Comparison of ENCODE assay signal across 16 cellular contexts in genomic region chr4:176894498-176894897, GRCh38.
DNase-seq lines count a peak whose midpoint lies in the region; ATAC-seq, FAIRE-seq and TF ChIP-seq lines count a peak whose summit lies in the region.
"Had no signal": no experiment of that assay in that cellular context is flagged by ENCODE, and none has a peak within 500 bp of the region (broad histone marks: within the 10 kb centered on the region; RNA-seq: fewer than 3 reads in every experiment).

No MANE protein-coding gene starts in this region.

- H3K4me1 Mint-ChIP-seq in activated CD8-positive, alpha-beta T cell treated with anti-CD3 and anti-CD28 coated beads, Interleukin-2, amount 10 ng/mL, durations not matched to agents 7 days and 5 days (ENCODE audit: low read depth): no peaks in the 10 kb centered on the region
- H3K4me1 Mint-ChIP-seq in T-helper 17 cell: no peaks in the 10 kb centered on the region
- H3K4me1 Mint-ChIP-seq: CD14-positive monocyte, GM23338, IgD-negative memory B cell had no signal

- no peak overlapping the region for H3K4ac ChIP-seq in IMR-90 (ENCODE audit: low read depth, low read length)

- H3K18ac ChIP-seq in IMR-90 (ENCODE audit: low read depth, low read length): no peak overlapping the region

- intact Hi-C loops in IMR-90 (cut with micrococcal nuclease) (no loop called here), HepG2 (cut with micrococcal nuclease; ENCODE audit: unreplicated experiment) (no loop called here)

- DNase-seq in IMR-90: no peak
- DNase-seq in HepG2 (ENCODE audit: low spot score): peak; percentile 12
- no peak for DNase-seq in activated CD8-positive, alpha-beta T cell treated with anti-CD3 and anti-CD28 coated beads, Interleukin-2, amount 10 ng/mL, durations not matched to agents 7 days and 5 days
- no peak for DNase-seq in T-helper 17 cell
- no peak for DNase-seq in NCI-H446 treated with DMSO at 0.1 percent for 48 hours (lab: John Stamatoyannopoulos, UW)
- DNase-seq: CD8-positive, alpha-beta T cell; COR-L47; GF-D8; H7; KG1 had no signal

- H4K8ac ChIP-seq in IMR-90 (ENCODE audit: low read depth in 2 of 2, low read length in 2 of 2): no peak overlapping the region

- CTCF ChIA-PET in IMR-90 (lab: Yijun Ruan, JAX) (interaction anchor here (1.9 kb wide), 1 partner anchor 153 kb away, joined by 5 read pairs; no protein-coding TSS in a partner anchor), HepG2 (lab: Yijun Ruan, JAX; ENCODE audit: low intra/inter-chr PET ratio, low total read pairs) (no interaction called here)
- CTCF ChIA-PET in activated CD8-positive, alpha-beta T cell treated with anti-CD3 and anti-CD28 coated beads, Interleukin-2, amount 10 ng/mL, durations not matched to agents 7 days and 5 days (lab: Charles Lee): no interaction called here

- no peak for TF ChIP-seq CTCF in IMR-90 (conservative IDR thresholded peaks at IDR 0.05; ENCODE audit: low read depth, low read length)
- TF ChIP-seq CTCF in HepG2 (CRISPR knock-in tag; IDR thresholded peaks at IDR 0.05): no peak

- H3K4me2 ChIP-seq in IMR-90 (ENCODE audit: low read depth, low read length): no peak overlapping the region
- H3K4me2 ChIP-seq in HepG2 (ENCODE audit: low read depth, low read length): no peak overlapping the region
- H3K4me2 ChIP-seq: GM23338 had no signal

- no peak overlapping the region; the same call in 1 of the 2 replicates for H2BK120ac ChIP-seq in IMR-90 (ENCODE audit: low read depth, low read length)

- dilution Hi-C loops in IMR-90 (cut with HindIII; ENCODE audit: low sequenced_read_pairs, unreplicated experiment): no loop called here

- WGBS in IMR-90 (ENCODE audit: extremely low coverage in 2 of 2, insufficient read length in 1 of 2), 2 experiments: no CpG with 5 or more reads among the region's 3 CpGs
- 3% methylated on average over 3 of the region's 3 CpGs for WGBS in HepG2 (ENCODE audit: low lambda C conversion rate)

- no peaks in the 10 kb centered on the region for H3K9me1 ChIP-seq in IMR-90 (ENCODE audit: insufficient read depth, low read length)

- POLR2A ChIA-PET in IMR-90 (lab: Charles Lee; ENCODE audit: unreplicated experiment) (no interaction called here), HepG2 (lab: Yijun Ruan, JAX) (no interaction called here)
- POLR2A ChIA-PET in activated CD8-positive, alpha-beta T cell treated with anti-CD3 and anti-CD28 coated beads, Interleukin-2, amount 10 ng/mL, durations not matched to agents 7 days and 5 days (lab: Charles Lee): no interaction called here

- peaks cover 20% of the 10 kb centered on the region for H3K27me3 Mint-ChIP-seq in activated CD8-positive, alpha-beta T cell treated with anti-CD3 and anti-CD28 coated beads, Interleukin-2, amount 10 ng/mL, durations not matched to agents 7 days and 5 days (ENCODE audit: low read depth)
- H3K27me3 Mint-ChIP-seq in T-helper 17 cell: no peaks in the 10 kb centered on the region
- H3K27me3 Mint-ChIP-seq: IgD-negative memory B cell had no signal

- no peaks in the 10 kb centered on the region for H3K27me3 ChIP-seq in IMR-90 (ENCODE audit: control insufficient read depth, insufficient read depth, low read length)
- no peaks in the 10 kb centered on the region for H3K27me3 ChIP-seq in HepG2 (ENCODE audit: control insufficient read depth in 1 of 2, insufficient read depth in 2 of 2, low read length in 2 of 2)

- H2AK5ac ChIP-seq in IMR-90 (ENCODE audit: low read depth, low read length): no peak overlapping the region

- H3K23ac ChIP-seq in IMR-90 (ENCODE audit: low read depth, low read length): no peak overlapping the region

- TF ChIP-seq EP300 in HepG2 (IDR thresholded peaks at IDR 0.05; ENCODE audit: low read depth in 2 of 2, low read length in 2 of 2) (no peak), HepG2 (CRISPR knock-in tag; IDR thresholded peaks at IDR 0.05; ENCODE audit: borderline replicate concordance) (no peak)

- H3K56ac ChIP-seq in IMR-90 (ENCODE audit: extremely low read depth, insufficient read depth, low read length): no peak overlapping the region

- no TSS peak for BruUV-seq in IMR-90 (replicated peaks; lab: Mats Ljungman, UMichigan)
- BruUV-seq in HepG2 (replicated peaks; lab: Mats Ljungman, UMichigan): no TSS peak

- no peak for TF ChIP-seq POLR2A in IMR-90 (IDR thresholded peaks at IDR 0.05; ENCODE audit: low read depth, low read length)
- TF ChIP-seq POLR2A in HepG2 (IDR thresholded peaks at IDR 0.05; ENCODE audit: insufficient read depth in 1 of 2, low read depth in 2 of 2, low read length in 2 of 2): no peak

- H3K36me3 ChIP-seq in IMR-90 (ENCODE audit: control insufficient read depth, insufficient read depth, low read length) (no peaks in the 10 kb centered on the region), HepG2 (replicated peaks in 1 of 2; ENCODE audit: control insufficient read depth in 1 of 2, insufficient read depth in 2 of 2, low read length in 2 of 2) (no peaks in the 10 kb centered on the region)

- H3K79me1 ChIP-seq in IMR-90 (ENCODE audit: low read depth in 1 of 2, low read length in 2 of 2): no peaks in the 10 kb centered on the region

- H2AK9ac ChIP-seq in IMR-90 (replicated peaks; ENCODE audit: low read depth, low read length, poor library complexity): no peak overlapping the region

- TF ChIP-seq RAD21 in IMR-90 (IDR thresholded peaks at IDR 0.05; ENCODE audit: low read length) (no peak), HepG2 (CRISPR knock-in tag; IDR thresholded peaks at IDR 0.05) (no peak)

- peak overlapping the region; percentile 10; the same call in 1 of the 2 replicates for H3K14ac ChIP-seq in IMR-90 (replicated peaks; ENCODE audit: low read depth, low read length)

- H3K4me3 Mint-ChIP-seq in activated CD8-positive, alpha-beta T cell treated with anti-CD3 and anti-CD28 coated beads, Interleukin-2, amount 10 ng/mL, durations not matched to agents 7 days and 5 days: no peak overlapping the region
- H3K4me3 Mint-ChIP-seq in T-helper 17 cell: no peak overlapping the region
- H3K4me3 Mint-ChIP-seq: CD14-positive monocyte; CD8-positive, alpha-beta T cell; GM23338; IgD-negative memory B cell had no signal

- ATAC-seq in IMR-90 (ENCODE audit: low read depth): no peak
- ATAC-seq in SK-N-SH treated with all-trans-retinoic acid at 6 μM for 48 hours: peak; percentile 28
- ATAC-seq in HepG2: peak; percentile 87
- no peak for ATAC-seq in activated CD8-positive, alpha-beta T cell treated with anti-CD3 and anti-CD28 coated beads, Interleukin-2, amount 10 ng/mL, durations not matched to agents 7 days and 5 days
- no peak for ATAC-seq in GM19324 (IDR thresholded peaks at IDR 0.05; ENCODE audit: low FRiP score, unreplicated experiment)
- no peak for ATAC-seq in T-helper 17 cell
- ATAC-seq: CD8-positive, alpha-beta T cell; GM23338 had no signal

- no peak overlapping the region for H3K27ac Mint-ChIP-seq in activated CD8-positive, alpha-beta T cell treated with anti-CD3 and anti-CD28 coated beads, Interleukin-2, amount 10 ng/mL, durations not matched to agents 7 days and 5 days
- H3K27ac Mint-ChIP-seq in T-helper 17 cell: no peak overlapping the region
- H3K27ac Mint-ChIP-seq: CD14-positive monocyte; CD8-positive, alpha-beta T cell; GM23338; IgD-negative memory B cell had no signal

- H4K5ac ChIP-seq in IMR-90 (ENCODE audit: low read depth, low read length): no peak overlapping the region

- H3K9me3 ChIP-seq in IMR-90 (ENCODE audit: control insufficient read depth, insufficient read depth, low read length) (no peaks in the 10 kb centered on the region), HepG2 (ENCODE audit: low read length) (no peaks in the 10 kb centered on the region), T-helper 17 cell (ENCODE audit: control insufficient read depth, low read length, poor library complexity, severe bottlenecking) (no peaks in the 10 kb centered on the region)

- no peaks in the 10 kb centered on the region for H3K79me2 ChIP-seq in HepG2 (ENCODE audit: insufficient read depth, low read length)

- H4K20me1 ChIP-seq in IMR-90 (ENCODE audit: insufficient read depth, low read length): no peaks in the 10 kb centered on the region
- no peaks in the 10 kb centered on the region for H4K20me1 ChIP-seq in HepG2 (ENCODE audit: insufficient read depth, low read length)

- H2BK15ac ChIP-seq in IMR-90 (ENCODE audit: low read depth, low read length): no peak overlapping the region; the same call in 2 of the 3 replicates

- in situ Hi-C loops in IMR-90 (cut with MboI; ENCODE audit: low sequenced_read_pairs) (no loop called here), HepG2 (cut with HindIII; ENCODE audit: extremely low pct_ligation_motif_present, low pct_unique_long_range_greater_than_20kb) (no loop called here)

- H4K91ac ChIP-seq in IMR-90 (ENCODE audit: insufficient read depth, low read depth, low read length): no peak overlapping the region

- no peaks in the 10 kb centered on the region; the same call in 1 of the 2 replicates for H3K4me1 ChIP-seq in IMR-90 (ENCODE audit: control insufficient read depth, insufficient read depth, low read length)
- no peaks in the 10 kb centered on the region for H3K4me1 ChIP-seq in HepG2 (ENCODE audit: insufficient read depth, low read length)

- H2AFZ ChIP-seq in IMR-90 (replicated peaks; ENCODE audit: low read length, poor library complexity): no peak overlapping the region
- no peak overlapping the region for H2AFZ ChIP-seq in HepG2 (ENCODE audit: low read length)
- H2AFZ ChIP-seq: GM23338 had no signal

- H2BK5ac ChIP-seq in IMR-90 (ENCODE audit: low read depth, low read length, poor library complexity, severe bottlenecking): no peak overlapping the region

- no peaks in the 10 kb centered on the region for H3K9me3 Mint-ChIP-seq in activated CD8-positive, alpha-beta T cell treated with anti-CD3 and anti-CD28 coated beads, Interleukin-2, amount 10 ng/mL, durations not matched to agents 7 days and 5 days (ENCODE audit: insufficient read depth)
- H3K9me3 Mint-ChIP-seq: CD14-positive monocyte; CD8-positive, alpha-beta T cell; GM23338; IgD-negative memory B cell had no signal

- H3K27ac ChIP-seq in IMR-90 (ENCODE audit: insufficient read depth, low read length) (no peak overlapping the region), HepG2 (ENCODE audit: extremely low read length, insufficient read depth, low read length) (no peak overlapping the region)

- H3K4me3 ChIP-seq in IMR-90 (ENCODE audit: insufficient read depth, low read depth, low read length): no peak overlapping the region
- H3K4me3 ChIP-seq in HepG2 (replicated peaks in 1 of 3; ENCODE audit: insufficient read depth in 1 of 3, low read depth in 2 of 3, low read length in 3 of 3): no peak overlapping the region
- H3K4me3 ChIP-seq: GM23338 had no signal

- no peak overlapping the region for H2BK20ac ChIP-seq in IMR-90 (ENCODE audit: low read depth, low read length)

- H3K36me3 Mint-ChIP-seq in activated CD8-positive, alpha-beta T cell treated with anti-CD3 and anti-CD28 coated beads, Interleukin-2, amount 10 ng/mL, durations not matched to agents 7 days and 5 days (ENCODE audit: low read depth): no peaks in the 10 kb centered on the region
- H3K36me3 Mint-ChIP-seq in T-helper 17 cell (ENCODE audit: low read depth): no peaks in the 10 kb centered on the region
- H3K36me3 Mint-ChIP-seq: CD14-positive monocyte; CD8-positive, alpha-beta T cell; IgD-negative memory B cell had no signal

- no peak overlapping the region for H3K9ac ChIP-seq in IMR-90 (ENCODE audit: low read depth, low read length)
- no peak overlapping the region for H3K9ac ChIP-seq in HepG2 (ENCODE audit: insufficient read depth, low read depth, low read length)

- FAIRE-seq in HepG2 (lab: Jason Lieb, UNC): no peak
- FAIRE-seq: D721Med had no signal

TF ChIP-seq in SK-N-SH treated with all-trans-retinoic acid at 6 μM for 48 hours, 23 proteins besides CTCF, POLR2A, EP300 and RAD21 (continues in another document):
- no peak for TF ChIP-seq ZFP3 (CRISPR knock-in tag; IDR thresholded peaks at IDR 0.05)

Comparison
In these comparisons a context has a peak if more than half of its experiments do, and no peak if none do; other contexts are left out.
1. ATAC-seq: peak in SK-N-SH treated with all-trans-retinoic acid at 6 μM for 48 hours (single experiment) and HepG2 (single experiment); none in IMR-90 (single experiment), activated CD8-positive, alpha-beta T cell treated with anti-CD3 and anti-CD28 coated beads, Interleukin-2, amount 10 ng/mL, durations not matched to agents 7 days and 5 days (single experiment), GM19324 (single experiment) and T-helper 17 cell (single experiment).